In genomic region chr1:155184835-155185782, GRCh38 we compare ENCODE assay signal across 8 cellular contexts. TPM values are rescaled to one million over a fixed set of nuclear protein-coding genes. Genes with fewer than 3 reads are reported as not detected.
DNase-seq lines count a peak whose midpoint lies in the region; ATAC-seq and TF ChIP-seq lines count a peak whose summit lies in the region.

No MANE protein-coding gene starts in this region.

- no peaks in the 10 kb centered on the region for H3K27me3 ChIP-seq in Peyer's patch

- H3K4me1 ChIP-seq in Peyer's patch, result peaks cover 7 to 21% (median 13%) of the 10 kb centered on the region in 4 donors

- peak; percentile 77 for ATAC-seq in GM18868 (IDR thresholded peaks at IDR 0.05; ENCODE audit: unreplicated experiment)
- ATAC-seq in HG02623 (IDR thresholded peaks at IDR 0.05; ENCODE audit: unreplicated experiment), result peak; percentile 68
- ATAC-seq in left colon, result peak; percentile 73
- no peak for ATAC-seq in GM18909 (IDR thresholded peaks at IDR 0.05; ENCODE audit: poor library complexity, unreplicated experiment)

- peak; percentile 70 to 77 (median 72) for DNase-seq in Peyer's patch
- DNase-seq in left colon, result peak; percentile 68 to 76
- no peak for DNase-seq in HuH-7 (ENCODE audit: low spot score)
- DNase-seq in glutamatergic neuron, result no peak
- no peak for DNase-seq in putamen (ENCODE audit: low spot score)

- peaks cover 8% of the 10 kb centered on the region for H3K9me3 Mint-ChIP-seq in glutamatergic neuron (ENCODE audit: unreplicated experiment)

- H3K27me3 Mint-ChIP-seq in glutamatergic neuron (ENCODE audit: unreplicated experiment), result peaks cover 12% of the 10 kb centered on the region

- no peaks in the 10 kb centered on the region for H3K4me1 Mint-ChIP-seq in glutamatergic neuron (ENCODE audit: low read depth, unreplicated experiment)

- no peak for TF ChIP-seq CTCF in Peyer's patch (IDR thresholded peaks at IDR 0.05)
- TF ChIP-seq CTCF in glutamatergic neuron (IDR thresholded peaks at IDR 0.05; ENCODE audit: partially characterized antibody, unreplicated experiment), result no peak

- H3K27ac ChIP-seq in Peyer's patch, result peak overlapping the region; percentile 8 to 60 (median 31)

- no peak overlapping the region for H3K4me3 Mint-ChIP-seq in glutamatergic neuron (ENCODE audit: unreplicated experiment)

- TF ChIP-seq POLR2A in Peyer's patch (IDR thresholded peaks at IDR 0.05), result no peak

- H3K4me3 ChIP-seq in Peyer's patch, result no peak overlapping the region

- H3K9me3 ChIP-seq in Peyer's patch, result no peaks in the 10 kb centered on the region

- no peak overlapping the region for H3K27ac Mint-ChIP-seq in glutamatergic neuron (ENCODE audit: unreplicated experiment)

- no peaks in the 10 kb centered on the region for H3K36me3 Mint-ChIP-seq in glutamatergic neuron (ENCODE audit: unreplicated experiment)

- no peaks in the 10 kb centered on the region for H3K36me3 ChIP-seq in Peyer's patch

- intact Hi-C loops in left colon (cut with DNase I, micrococcal nuclease), result no loop called here

RNA-seq across cellular contexts. Expression of gene TRIM46, which starts 11.5 kb away (rescaled TPM):
- not detected for total RNA-seq in Peyer's patch
- under 1 TPM; 0.28 to 0.52 TPM for total RNA-seq in left colon
- 30.4 TPM for total RNA-seq in glutamatergic neuron (ENCODE audit: unreplicated experiment)

RNA-seq across cellular contexts. Expression of gene KRTCAP2, which starts 12.0 kb away (rescaled TPM):
- total RNA-seq in Peyer's patch (100 to 1,000 TPM; 111 to 137 (median 117) TPM), left colon (100 to 1,000 TPM; 143 to 164 TPM), glutamatergic neuron (ENCODE audit: unreplicated experiment) (108 TPM)

RNA-seq across cellular contexts. Expression of gene THBS3, which starts 22.6 kb away (rescaled TPM):
- total RNA-seq in Peyer's patch, result 10 to 100 TPM; 15.9 to 58.6 (median 46.5) TPM
- total RNA-seq in left colon, result 10 to 100 TPM; 20.0 to 20.9 TPM
- total RNA-seq in glutamatergic neuron (ENCODE audit: unreplicated experiment), result 377 TPM

RNA-seq across cellular contexts. Expression of gene MTX1, which starts 23.4 kb away (rescaled TPM):
- 10 to 100 TPM; 33.2 to 45.2 (median 36.5) TPM for total RNA-seq in Peyer's patch
- total RNA-seq in left colon, result 10 to 100 TPM; 36.3 to 46.4 TPM
- total RNA-seq in glutamatergic neuron (ENCODE audit: unreplicated experiment), result 26.1 TPM

RNA-seq across cellular contexts. Expression of gene DPM3, which starts 44.8 kb away (rescaled TPM):
- total RNA-seq in Peyer's patch (10 to 100 TPM; 33.5 to 89.2 (median 65.0) TPM), left colon (100 to 1,000 TPM in 1 of 2 donors, 10 to 100 TPM in 1; 93.9 to 131 TPM), glutamatergic neuron (ENCODE audit: unreplicated experiment) (27.7 TPM)

Comparison
In these comparisons a context has a peak if more than half of its experiments do, and no peak if none do; other contexts are left out.
1. DNase-seq: peak in Peyer's patch (3 of 3) and left colon (2 of 2); none in HuH-7 (single experiment), glutamatergic neuron (single experiment) and putamen (single experiment).